Comparison of ENCODE assay signal across 23 cellular contexts in the genomic region with DNA sequence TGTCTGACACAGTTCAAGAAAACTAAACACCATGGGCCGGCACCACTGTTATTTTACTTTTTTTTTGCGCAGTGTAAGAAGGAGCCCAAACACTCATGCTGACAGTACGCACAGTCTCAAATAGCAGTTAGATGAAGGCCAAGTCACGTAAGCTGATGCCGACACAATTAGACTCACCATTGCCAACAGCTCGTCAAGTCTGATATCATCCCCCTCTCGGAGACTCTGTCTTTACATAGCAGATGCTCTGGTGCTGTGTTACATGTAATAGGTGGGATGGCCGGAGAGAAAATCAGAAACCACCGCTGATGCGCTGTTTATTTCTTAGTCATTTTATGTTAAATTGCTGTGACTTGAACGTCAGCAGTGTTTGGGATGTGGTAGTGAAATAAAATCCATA. TPM values are rescaled to one million over a fixed set of nuclear protein-coding genes. Genes with fewer than 3 reads are reported as not detected.
DNase-seq lines count a peak whose midpoint lies in the region; ATAC-seq and TF ChIP-seq lines count a peak whose summit lies in the region.
"Had no signal": no experiment of that assay in that cellular context is flagged by ENCODE, and none has a peak within 500 bp of the region (broad histone marks: within the 10 kb centered on the region; RNA-seq: fewer than 3 reads in every experiment).

No MANE protein-coding gene starts in this region.

- no peaks in the 10 kb centered on the region for H3K9me3 ChIP-seq in cardiac muscle cell (ENCODE audit: low read depth)
- no peaks in the 10 kb centered on the region for H3K9me3 ChIP-seq in Panc1 (ENCODE audit: control insufficient read depth, insufficient read depth, low read depth, low read length)
- H3K9me3 ChIP-seq: BLaER1 treated with 17β-estradiol and CSF1 and Interleukin-3, amounts not matched to agents 10 nM and 100 nM; suprapubic skin had no signal

- H3K27ac ChIP-seq in cardiac muscle cell (peak overlapping the region; percentile 79), Panc1 (ENCODE audit: low read length) (peak overlapping the region; percentile 64), substantia nigra (ENCODE audit: low read depth, low read length, poor library complexity, severe bottlenecking) (no peak overlapping the region)
- H3K27ac ChIP-seq: BLaER1 treated with 17β-estradiol and CSF1 and Interleukin-3, amounts not matched to agents 10 nM and 100 nM; suprapubic skin had no signal

- H3K27me3 Mint-ChIP-seq in natural killer cell treated with Interleukin-12 subunit alpha and Interleukin-12 subunit beta and Interleukin-15 and Interleukin-18, amount 100 ng/mL, for 72 hours: peaks cover 3 to 8% of the 10 kb centered on the region in 2 donors

- H3K36me3 ChIP-seq in cardiac muscle cell (peaks cover 13% of the 10 kb centered on the region), Panc1 (ENCODE audit: control insufficient read depth, insufficient read depth, low read length) (no peaks in the 10 kb centered on the region)
- H3K36me3 ChIP-seq: BLaER1 treated with 17β-estradiol and CSF1 and Interleukin-3, amounts not matched to agents 10 nM and 100 nM; suprapubic skin had no signal

- in situ Hi-C loops in Panc1 (cut with HindIII; ENCODE audit: low pct_unique_long_range_greater_than_20kb, low sequenced_read_pairs): no loop called here

- intact Hi-C loops in cardiac septum (cut with DNase I) (no loop called here), Panc1 (cut with micrococcal nuclease; ENCODE audit: unreplicated experiment) (no loop called here)

- no peaks in the 10 kb centered on the region for H3K9me3 Mint-ChIP-seq in natural killer cell treated with Interleukin-12 subunit alpha and Interleukin-12 subunit beta and Interleukin-15 and Interleukin-18, amount 100 ng/mL, for 72 hours
- H3K9me3 Mint-ChIP-seq: activated naive CD4-positive, alpha-beta T cell treated with anti-CD3 and anti-CD28 coated beads, Interleukin-2, amount 10 ng/mL, durations not matched to agents 7 days and 5 days; effector memory CD8-positive, alpha-beta T cell had no signal

- H3K4me3 ChIP-seq in cardiac muscle cell (no peak overlapping the region), Panc1 (ENCODE audit: low read depth in 2 of 2, low read length in 2 of 2) (no peak overlapping the region)
- H3K4me3 ChIP-seq: BLaER1 treated with 17β-estradiol and CSF1 and Interleukin-3, amounts not matched to agents 10 nM and 100 nM; suprapubic skin had no signal

- H3K4me1 Mint-ChIP-seq in natural killer cell treated with Interleukin-12 subunit alpha and Interleukin-12 subunit beta and Interleukin-15 and Interleukin-18, amount 100 ng/mL, for 72 hours (ENCODE audit: low read depth in 2 of 2): no peaks in the 10 kb centered on the region
- H3K4me1 Mint-ChIP-seq: activated naive CD4-positive, alpha-beta T cell treated with anti-CD3 and anti-CD28 coated beads, Interleukin-2, amount 10 ng/mL, durations not matched to agents 7 days and 5 days had no signal

- POLR2A ChIA-PET in Panc1 (lab: Charles Lee): interaction anchor here (0.6 kb wide), 1 partner anchor 104 kb away, joined by 3 read pairs; no protein-coding TSS in a partner anchor

- no peaks in the 10 kb centered on the region for H3K36me3 Mint-ChIP-seq in natural killer cell treated with Interleukin-12 subunit alpha and Interleukin-12 subunit beta and Interleukin-15 and Interleukin-18, amount 100 ng/mL, for 72 hours
- H3K36me3 Mint-ChIP-seq: activated naive CD4-positive, alpha-beta T cell treated with anti-CD3 and anti-CD28 coated beads, Interleukin-2, amount 10 ng/mL, durations not matched to agents 7 days and 5 days had no signal

- H3K27ac Mint-ChIP-seq in natural killer cell treated with Interleukin-12 subunit alpha and Interleukin-12 subunit beta and Interleukin-15 and Interleukin-18, amount 100 ng/mL, for 72 hours: no peak overlapping the region
- H3K27ac Mint-ChIP-seq: activated naive CD4-positive, alpha-beta T cell treated with anti-CD3 and anti-CD28 coated beads, Interleukin-2, amount 10 ng/mL, durations not matched to agents 7 days and 5 days; effector memory CD8-positive, alpha-beta T cell had no signal

- BruUV-seq in Panc1 (replicated peaks; lab: Mats Ljungman, UMichigan): no TSS peak

- no peak overlapping the region for H3K4me3 Mint-ChIP-seq in natural killer cell treated with Interleukin-12 subunit alpha and Interleukin-12 subunit beta and Interleukin-15 and Interleukin-18, amount 100 ng/mL, for 72 hours
- H3K4me3 Mint-ChIP-seq: activated naive CD4-positive, alpha-beta T cell treated with anti-CD3 and anti-CD28 coated beads, Interleukin-2, amount 10 ng/mL, durations not matched to agents 7 days and 5 days; effector memory CD8-positive, alpha-beta T cell had no signal

- no peaks in the 10 kb centered on the region for H3K27me3 ChIP-seq in cardiac muscle cell
- no peaks in the 10 kb centered on the region for H3K27me3 ChIP-seq in Panc1 (ENCODE audit: control insufficient read depth, insufficient read depth, low read length)
- H3K27me3 ChIP-seq: suprapubic skin had no signal

- peaks cover 41% of the 10 kb centered on the region for H3K4me1 ChIP-seq in cardiac muscle cell (ENCODE audit: low read depth)
- H3K4me1 ChIP-seq in Panc1 (ENCODE audit: control insufficient read depth, insufficient read depth, low read length): peaks cover 38% of the 10 kb centered on the region
- H3K4me1 ChIP-seq: BLaER1 treated with 17β-estradiol and CSF1 and Interleukin-3, amounts not matched to agents 10 nM and 100 nM had no signal

- CTCF ChIA-PET in Panc1 (lab: Charles Lee): no interaction called here

- no peak for DNase-seq in cardiac muscle cell (ENCODE audit: low read depth in 1 of 2, low spot score in 1 of 2)
- DNase-seq in cardiac septum (ENCODE audit: low spot score): no peak
- no peak for DNase-seq in Panc1 (ENCODE audit: low read depth, low spot score)
- DNase-seq in myocyte (ENCODE audit: low read depth): peak; percentile 78
- no peak for DNase-seq in epidermal melanocyte (ENCODE audit: insufficient read length, low spot score)
- DNase-seq in natural killer cell treated with Interleukin-12 subunit alpha and Interleukin-12 subunit beta and Interleukin-15 and Interleukin-18, amount 100 ng/mL, for 72 hours (ENCODE audit: low spot score): no peak
- DNase-seq in substantia nigra (lab: John Stamatoyannopoulos, UW): no peak
- DNase-seq: activated naive CD4-positive, alpha-beta T cell treated with anti-CD3 and anti-CD28 coated beads, Interleukin-2, amount 10 ng/mL, durations not matched to agents 7 days and 5 days; activated T-cell treated with anti-CD3 and anti-CD28 coated beads, Interleukin-2, amount 50 U/mL, for 48 hours; anterior cingulate cortex; Calu3; effector memory CD8-positive, alpha-beta T cell; glutamatergic neuron; HCEC 1CT; NCI-H524; nucleus accumbens; SHP77 treated with DMSO at 0.1 percent for 48 hours; stimulated activated CD4-positive, alpha-beta T cell treated with anti-CD3 and anti-CD28 coated beads, Interleukin-15, amount 100 ng/mL, for 24 hours had no signal

- TF ChIP-seq CTCF in cardiac muscle cell (IDR thresholded peaks at IDR 0.05; ENCODE audit: low read depth, low read length) (no peak), Panc1 (IDR thresholded peaks at IDR 0.05) (no peak)

- ATAC-seq in Panc1: no peak
- ATAC-seq in activated CD4-positive, CD25-positive, alpha-beta regulatory T cell treated with anti-CD3 and anti-CD28 coated beads, Interleukin-2, amount 50 U/mL, for 24 hours: no peak
- no peak for ATAC-seq in natural killer cell treated with Interleukin-12 subunit alpha and Interleukin-12 subunit beta and Interleukin-15 and Interleukin-18, amount 100 ng/mL, for 72 hours
- ATAC-seq: effector memory CD8-positive, alpha-beta T cell; HepG2 had no signal

RNA-seq across cellular contexts. Expression of gene TGFB2, which starts 49.3 kb away (rescaled TPM):
- total RNA-seq in cardiac muscle cell: 107 and 171 TPM in 2 replicates
- polyA plus RNA-seq in cardiac muscle cell: 132 and 210 TPM in 2 replicates
- 40.5 TPM for total RNA-seq in cardiac septum
- 58.9 TPM for total RNA-seq in Panc1 (2021; ENCODE audit: unreplicated experiment)
- polyA plus RNA-seq in Panc1 (2012; ENCODE audit: insufficient read length): 26.8 TPM
- total RNA-seq in myocyte: 18.4 and 20.8 TPM in 2 replicates
- polyA plus RNA-seq in myocyte (2012): 51.5 TPM
- total RNA-seq in natural killer cell treated with Interleukin-12 subunit alpha and Interleukin-12 subunit beta and Interleukin-15 and Interleukin-18, amount 100 ng/mL, for 72 hours: under 1 TPM in 1 of 2 donors, not detected in 1; 0.11 TPM
- total RNA-seq: activated CD8-positive, alpha-beta memory T cell treated with anti-CD3 and anti-CD28 coated beads for 36 hours; HepG2 had no signal

Comparison
In these comparisons a context has a peak if more than half of its experiments do, and no peak if none do; other contexts are left out.
1. RNA of gene TGFB2, which starts 49.3 kb away (total RNA-seq): 107 to 171 TPM in cardiac muscle cell, 58.9 TPM in Panc1 (single experiment), 40.5 TPM in cardiac septum (single experiment) and 18.4 to 20.8 TPM in myocyte; 0.11 TPM in natural killer cell treated with Interleukin-12 subunit alpha and Interleukin-12 subunit beta and Interleukin-15 and Interleukin-18, amount 100 ng/mL, for 72 hours; every median in the first group is over 10 times any median in the second.